ENCODE assay signal across 8 cellular contexts in the genomic region with DNA sequence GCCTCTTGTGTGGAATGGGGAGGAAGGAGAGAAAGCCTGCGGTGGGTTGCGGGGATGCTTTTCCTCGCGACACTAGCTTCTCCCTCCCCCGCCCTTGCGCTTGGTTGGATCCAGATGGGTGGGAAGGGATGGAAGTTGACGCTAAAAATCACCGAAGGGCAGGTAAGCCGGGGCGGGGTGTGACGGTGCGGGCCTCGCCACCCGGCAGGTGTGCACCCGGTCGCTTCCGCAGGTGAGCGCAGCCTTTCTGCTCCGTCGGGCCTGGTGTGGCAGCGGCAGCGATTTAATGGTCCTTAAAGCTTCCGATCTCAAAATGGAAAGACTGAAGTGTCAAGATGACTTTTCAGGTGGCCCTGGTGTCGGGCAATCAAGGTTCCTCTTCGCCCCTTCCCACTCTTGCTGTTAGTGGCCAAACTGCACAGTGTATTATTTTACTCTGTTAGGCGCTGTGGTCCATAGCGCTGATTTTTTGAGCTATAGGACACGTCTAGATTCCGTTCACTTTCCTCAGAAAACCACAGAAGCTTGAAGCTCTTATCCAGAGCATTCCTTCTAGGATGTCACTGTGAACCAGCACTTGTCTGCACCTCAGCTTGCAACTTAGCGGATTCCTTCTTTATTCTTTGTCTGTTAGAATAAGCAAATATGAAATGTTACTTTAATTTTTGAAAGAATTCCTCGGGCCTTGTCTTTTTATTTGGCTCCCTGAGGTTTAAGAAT. TPM values are rescaled to one million over a fixed set of nuclear protein-coding genes. Genes with fewer than 3 reads are reported as not detected.
DNase-seq lines count a peak whose midpoint lies in the region; ATAC-seq and TF ChIP-seq lines count a peak whose summit lies in the region.

No MANE protein-coding gene starts in this region.

- peak; percentile 50 to 58 for DNase-seq in SHP77 (lab: John Stamatoyannopoulos, UW)
- no peak for DNase-seq in SHP77 treated with DMSO at 0.1 percent for 48 hours (lab: John Stamatoyannopoulos, UW)
- peak; percentile 6 for DNase-seq in NCI-H187 treated with DMSO at 0.1 percent for 48 hours (lab: John Stamatoyannopoulos, UW)
- peak in 1 of 2 donors; percentile 48 for DNase-seq in foreskin fibroblast
- DNase-seq in pons (ENCODE audit: low spot score): peak; percentile 7
- DNase-seq in NCI-H524 treated with DMSO at 0.1 percent for 48 hours (lab: John Stamatoyannopoulos, UW): no peak

- no peak for ATAC-seq in activated T-helper 17 cell treated with anti-CD3 and anti-CD28 coated beads, Interleukin-2, amount 50 U/mL, for 72 hours (replicated peaks)
- no peak for ATAC-seq in HG02610 (IDR thresholded peaks at IDR 0.05; ENCODE audit: unreplicated experiment)

- no peaks in the 10 kb centered on the region for H3K27me3 Mint-ChIP-seq in activated T-helper 17 cell treated with anti-CD3 and anti-CD28 coated beads, Interleukin-2, amount 50 U/mL, for 72 hours

- no peak for TF ChIP-seq CTCF in foreskin fibroblast (IDR thresholded peaks at IDR 0.05; ENCODE audit: low read depth, low read length)

- peak overlapping the region; percentile 76 to 80 for H3K4me3 ChIP-seq in foreskin fibroblast (ENCODE audit: low read depth in 1 of 2, low read length in 2 of 2)

- peak overlapping the region; percentile 99 for H3K27ac Mint-ChIP-seq in activated T-helper 17 cell treated with anti-CD3 and anti-CD28 coated beads, Interleukin-2, amount 50 U/mL, for 72 hours

- peaks cover 23% of the 10 kb centered on the region for H3K4me1 Mint-ChIP-seq in activated T-helper 17 cell treated with anti-CD3 and anti-CD28 coated beads, Interleukin-2, amount 50 U/mL, for 72 hours

- peaks cover 96% of the 10 kb centered on the region for H3K36me3 Mint-ChIP-seq in activated T-helper 17 cell treated with anti-CD3 and anti-CD28 coated beads, Interleukin-2, amount 50 U/mL, for 72 hours (ENCODE audit: low read depth)

- no peaks in the 10 kb centered on the region for H3K9me3 Mint-ChIP-seq in activated T-helper 17 cell treated with anti-CD3 and anti-CD28 coated beads, Interleukin-2, amount 50 U/mL, for 72 hours

- H3K4me3 Mint-ChIP-seq in activated T-helper 17 cell treated with anti-CD3 and anti-CD28 coated beads, Interleukin-2, amount 50 U/mL, for 72 hours: peak overlapping the region; percentile 99

RNA-seq across cellular contexts. Expression of gene ENOPH1, which starts 0.8 kb away (rescaled TPM):
- 10 to 100 TPM; 48.0 to 61.1 TPM for total RNA-seq in activated T-helper 17 cell treated with anti-CD3 and anti-CD28 coated beads, Interleukin-2, amount 50 U/mL, for 72 hours

RNA-seq across cellular contexts. Expression of gene HNRNPDL, which starts 0.9 kb away (rescaled TPM):
- 100 to 1,000 TPM; 158 to 260 TPM for total RNA-seq in activated T-helper 17 cell treated with anti-CD3 and anti-CD28 coated beads, Interleukin-2, amount 50 U/mL, for 72 hours

RNA-seq across cellular contexts. Expression of gene HNRNPD, which starts 57.4 kb away (rescaled TPM):
- 100 to 1,000 TPM; 241 to 437 TPM for total RNA-seq in activated T-helper 17 cell treated with anti-CD3 and anti-CD28 coated beads, Interleukin-2, amount 50 U/mL, for 72 hours

Comparison
In these comparisons a context has a peak if more than half of its experiments do, and no peak if none do; other contexts are left out.
1. DNase-seq: peak in SHP77 (2 of 2), NCI-H187 treated with DMSO at 0.1 percent for 48 hours (single experiment) and pons (single experiment); none in SHP77 treated with DMSO at 0.1 percent for 48 hours (single experiment) and NCI-H524 treated with DMSO at 0.1 percent for 48 hours (single experiment).